In genomic region chr15:68487087-68487843, GRCh38 we compare ENCODE assay signal across 14 cellular contexts. TPM values are rescaled to one million over a fixed set of nuclear protein-coding genes. Genes with fewer than 3 reads are reported as not detected.
DNase-seq lines count a peak whose midpoint lies in the region; ATAC-seq, FAIRE-seq and TF ChIP-seq lines count a peak whose summit lies in the region.
"Had no signal": no experiment of that assay in that cellular context is flagged by ENCODE, and none has a peak within 500 bp of the region (broad histone marks: within the 10 kb centered on the region; RNA-seq: fewer than 3 reads in every experiment).

No MANE protein-coding gene starts in this region.

- no peaks in the 10 kb centered on the region for H3K27me3 Mint-ChIP-seq in neural progenitor cell (ENCODE audit: insufficient read depth, low read depth)

- H3K9me3 ChIP-seq in A549, result 0 out of 3 replicates have a peak, but pooled peaks cover 3% of the 10 kb centered on the region
- H3K9me3 ChIP-seq in MG63, result no peaks in the 10 kb centered on the region
- H3K9me3 ChIP-seq in neural progenitor cell (ENCODE audit: low read depth), result no peaks in the 10 kb centered on the region
- H3K9me3 ChIP-seq: thyroid gland had no signal

- H4K20me1 ChIP-seq in neural progenitor cell (ENCODE audit: low read depth), result no peaks in the 10 kb centered on the region

- peak overlapping the region in 1 of 2 experiments; percentile 55; a peak in 2 of 6 replicates for H3K27ac ChIP-seq in A549
- no peak overlapping the region for H3K27ac ChIP-seq in neural progenitor cell

- no peaks in the 10 kb centered on the region for H3K36me3 Mint-ChIP-seq in neural progenitor cell

- no peak overlapping the region for H2AFZ ChIP-seq in neural progenitor cell (replicated peaks)

- peaks cover 4% of the 10 kb centered on the region for H3K4me1 Mint-ChIP-seq in neural progenitor cell

- no peak overlapping the region for H3K4me3 Mint-ChIP-seq in neural progenitor cell

- TF ChIP-seq CTCF in A549 (IDR thresholded peaks at IDR 0.05), result no peak
- no peak for TF ChIP-seq CTCF in neural progenitor cell (IDR thresholded peaks at IDR 0.05)

- H3K79me2 ChIP-seq in neural progenitor cell (ENCODE audit: low read depth), result no peaks in the 10 kb centered on the region

- WGBS in A549 (ENCODE audit: missing lambda C conversion rate), result 54% methylated on average over 5 of the region's 5 CpGs

- H3K4me2 ChIP-seq in A549 (no peak overlapping the region), neural progenitor cell (no peak overlapping the region)

- no peak overlapping the region for H3K4me3 ChIP-seq in A549
- no peak overlapping the region for H3K4me3 ChIP-seq in MG63
- H3K4me3 ChIP-seq in neural progenitor cell, result no peak overlapping the region
- H3K4me3 ChIP-seq: thyroid gland had no signal

- no peak for TF ChIP-seq POLR2A in A549 (IDR thresholded peaks at IDR 0.05; ENCODE audit: low read length)

- DNase-seq in A549 (ENCODE audit: low read depth in 1 of 2, low spot score in 1 of 2), result peak in 1 of 2 experiments; percentile 51
- peak; percentile 61 for DNase-seq in MG63
- peak; percentile 55 for DNase-seq in fibroblast of peridontal ligament (ENCODE audit: extremely low read depth)
- DNase-seq in neural progenitor cell (ENCODE audit: low spot score), result no peak
- DNase-seq in activated CD4-positive, alpha-beta T cell treated with anti-CD3 and anti-CD28 coated beads, Interleukin-2, amount 50 U/mL, for 1 hour, result no peak
- DNase-seq in HuH-7.5 (ENCODE audit: low spot score), result no peak
- DNase-seq in OCI-M2 (lab: John Stamatoyannopoulos, UW; ENCODE audit: unreplicated experiment), result no peak
- DNase-seq: DMS153, NCI-H1417, retina, SHP77 treated with DMSO at 0.1 percent for 48 hours, thyroid gland had no signal

- ATAC-seq in A549 (peak; percentile 42 to 52; a peak in 3 of 6 replicates), HG03097 (IDR thresholded peaks at IDR 0.05; ENCODE audit: low FRiP score, unreplicated experiment) (no peak)
- ATAC-seq: HepG2 had no signal

- peak overlapping the region; percentile 57 for H3K27ac Mint-ChIP-seq in neural progenitor cell

- H3K4me1 ChIP-seq in A549 (no peaks in the 10 kb centered on the region; the same call in 2 of the 3 replicates), neural progenitor cell (no peaks in the 10 kb centered on the region)

- H3K27me3 ChIP-seq in MG63 (no peaks in the 10 kb centered on the region), neural progenitor cell (no peaks in the 10 kb centered on the region)
- H3K27me3 ChIP-seq: thyroid gland had no signal

- POLR2A ChIA-PET in A549 (lab: Yijun Ruan, JAX), result no interaction called here

- no peak for FAIRE-seq in A549 (lab: Jason Lieb, UNC)
- FAIRE-seq: HepG2 had no signal

- no peak overlapping the region for H3K9ac ChIP-seq in neural progenitor cell

- no peak for TF ChIP-seq RAD21 in A549 (conservative IDR thresholded peaks at IDR 0.05 in 1 of 2, IDR thresholded peaks at IDR 0.05 in 1 of 2)

- CTCF ChIA-PET in A549 (lab: Yijun Ruan, JAX), result interaction anchor here (0.8 to 3.0 kb wide), 8 partner anchors 10 to 389 kb away, joined by 3 to 13 read pairs (median 4); no protein-coding TSS in a partner anchor

- TF ChIP-seq EP300 in A549 (IDR thresholded peaks at IDR 0.05), result no peak

- H3F3A ChIP-seq in neural progenitor cell (ENCODE audit: low read depth), result no peaks in the 10 kb centered on the region

- H3K9me3 Mint-ChIP-seq in neural progenitor cell, result no peaks in the 10 kb centered on the region

- H3K36me3 ChIP-seq in MG63, result no peaks in the 10 kb centered on the region
- no peaks in the 10 kb centered on the region for H3K36me3 ChIP-seq in neural progenitor cell
- H3K36me3 ChIP-seq: thyroid gland had no signal

TF ChIP-seq in A549, 52 proteins besides CTCF, POLR2A, EP300 and RAD21:
- no peak for TF ChIP-seq JUNB (IDR thresholded peaks at IDR 0.05)
- TF ChIP-seq SMC3 (IDR thresholded peaks at IDR 0.05), result no peak
- no peak for TF ChIP-seq HDAC2 (IDR thresholded peaks at IDR 0.05)
- TF ChIP-seq PBX3 (IDR thresholded peaks at IDR 0.05), result no peak
- TF ChIP-seq ZFP36 (IDR thresholded peaks at IDR 0.05; ENCODE audit: borderline replicate concordance, partially characterized antibody), result no peak
- no peak for TF ChIP-seq ATOH8 (CRISPR knock-in tag; IDR thresholded peaks at IDR 0.05; ENCODE audit: low read depth)
- TF ChIP-seq, protein P1, sequence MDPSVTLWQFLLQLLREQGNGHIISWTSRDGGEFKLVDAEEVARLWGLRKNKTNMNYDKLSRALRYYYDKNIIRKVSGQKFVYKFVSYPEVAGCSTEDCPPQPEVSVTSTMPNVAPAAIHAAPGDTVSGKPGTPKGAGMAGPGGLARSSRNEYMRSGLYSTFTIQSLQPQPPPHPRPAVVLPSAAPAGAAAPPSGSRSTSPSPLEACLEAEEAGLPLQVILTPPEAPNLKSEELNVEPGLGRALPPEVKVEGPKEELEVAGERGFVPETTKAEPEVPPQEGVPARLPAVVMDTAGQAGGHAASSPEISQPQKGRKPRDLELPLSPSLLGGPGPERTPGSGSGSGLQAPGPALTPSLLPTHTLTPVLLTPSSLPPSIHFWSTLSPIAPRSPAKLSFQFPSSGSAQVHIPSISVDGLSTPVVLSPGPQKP (IDR thresholded peaks at IDR 0.05; ENCODE audit: low read depth, low read length), result no peak
TF ChIP-seq in A549: peak in this region for 0.

RNA-seq across cellular contexts. Expression of gene ITGA11, which starts 55.3 kb away (rescaled TPM):
- polyA plus RNA-seq in A549 (2011; rRNA removed), result 8.3 and 13.2 TPM in 2 replicates
- 3.6 and 5.5 TPM in 2 replicates for polyA plus RNA-seq in A549 (2012; cell fraction: cytosol; rRNA removed)
- 14.2 and 15.0 TPM in 2 replicates for polyA plus RNA-seq in A549 (2012; cell fraction: nucleus; rRNA removed)
- polyA plus RNA-seq in A549 (2017; fragmentation: RNase III; extraction: RNeasy Plus Mini Kit Qiagen cat#74134 plus additional on column Dnase treatment), result 10.1 to 22.0 TPM (median 17.2 TPM) in 3 replicates
- polyA minus RNA-seq in A549 (2011; rRNA and poly(A)+ RNA removed), result 19.0 and 22.2 TPM in 2 replicates
- 41.0 and 63.4 TPM in 2 replicates for total RNA-seq in MG63 (2014; rRNA removed; shearing (Covaris generic); ENCODE audit: low replicate concordance)
- total RNA-seq in neural progenitor cell (ENCODE audit: low replicate concordance), result not detected in 2 replicates
- total RNA-seq: HepG2 had no signal
- polyA plus RNA-seq: HepG2 had no signal

Comparison
In these comparisons a context has a peak if more than half of its experiments do, and no peak if none do; other contexts are left out.
1. DNase-seq: peak in MG63 (single experiment) and fibroblast of peridontal ligament (single experiment); none in neural progenitor cell (single experiment), activated CD4-positive, alpha-beta T cell treated with anti-CD3 and anti-CD28 coated beads, Interleukin-2, amount 50 U/mL, for 1 hour (single experiment), HuH-7.5 (single experiment) and OCI-M2 (single experiment).
2. RNA of gene ITGA11, which starts 55.3 kb away (total RNA-seq): 41.0 to 63.4 TPM in MG63; not detected in neural progenitor cell; every median in the first group is over 10 times any median in the second.